In the genomic region with DNA sequence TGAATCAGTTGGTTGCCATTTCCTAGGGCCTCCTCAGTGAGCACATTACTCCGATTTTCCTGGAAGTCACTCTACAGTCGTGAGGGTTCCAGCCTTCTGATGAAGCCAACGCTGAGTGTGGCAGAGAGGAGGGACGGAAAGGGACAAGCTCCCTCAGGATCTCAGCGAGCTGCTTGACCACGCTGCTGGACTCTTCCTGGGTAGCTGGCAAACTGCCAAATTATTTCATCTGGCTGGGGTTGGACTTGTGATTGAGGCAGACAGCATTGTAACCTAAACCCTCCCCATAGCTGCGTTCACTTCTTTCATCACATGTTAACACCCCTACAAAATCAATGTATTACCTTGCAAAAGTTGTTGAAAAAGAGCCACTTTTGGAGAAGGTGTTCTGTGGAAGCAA, we compare ENCODE assay signal across 22 cellular contexts.
DNase-seq lines count a peak whose midpoint lies in the region; ATAC-seq and TF ChIP-seq lines count a peak whose summit lies in the region.
"Had no signal": no experiment of that assay in that cellular context is flagged by ENCODE, and none has a peak within 500 bp of the region (broad histone marks: within the 10 kb centered on the region; RNA-seq: fewer than 3 reads in every experiment).

No MANE protein-coding gene starts in this region.

- no peaks in the 10 kb centered on the region for H3K27me3 ChIP-seq in CD8-positive, alpha-beta T cell (ENCODE audit: insufficient read depth, low read length)
- H3K27me3 ChIP-seq: esophagus squamous epithelium, heart right ventricle, vagina had no signal

- no peaks in the 10 kb centered on the region for H3K4me1 ChIP-seq in CD8-positive, alpha-beta T cell (ENCODE audit: insufficient read depth, low read length)
- H3K4me1 ChIP-seq: parathyroid adenoma, vagina had no signal

- no peak overlapping the region for H3K27ac ChIP-seq in CD8-positive, alpha-beta T cell (ENCODE audit: low read depth, low read length)
- H3K27ac ChIP-seq: esophagus squamous epithelium, heart right ventricle, parathyroid adenoma, vagina had no signal

- H3K4me1 Mint-ChIP-seq in CD8-positive, alpha-beta T cell (ENCODE audit: low read depth): peaks cover 2% of the 10 kb centered on the region

- H3K36me3 Mint-ChIP-seq in CD8-positive, alpha-beta T cell: no peaks in the 10 kb centered on the region
- H3K36me3 Mint-ChIP-seq: CD4-positive, alpha-beta memory T cell; memory B cell; naive thymus-derived CD8-positive, alpha-beta T cell had no signal

- DNase-seq in COLO668 (lab: John Stamatoyannopoulos, UW; ENCODE audit: unreplicated experiment) (peak; percentile 55), NCI-H146 (lab: John Stamatoyannopoulos, UW) (peak; percentile 73), SHP77 treated with DMSO at 0.1 percent for 48 hours (lab: John Stamatoyannopoulos, UW) (peak; percentile 41), fibroblast of the aortic adventitia (ENCODE audit: low read depth) (peak; percentile 47), activated gamma-delta T cell (lab: John Stamatoyannopoulos, UW) (no peak)
- no peak for DNase-seq in stimulated activated CD4-positive, alpha-beta T cell treated with anti-CD3 and anti-CD28 coated beads, Interleukin-4, amount 100 ng/mL, for 1 hour
- no peak for DNase-seq in CD8-positive, alpha-beta T cell
- DNase-seq: activated B cell treated with CpG ODN at 0.5 μM for 24 hours; CD4-positive, alpha-beta memory T cell; central memory CD4-positive, alpha-beta T cell; effector CD8-positive, alpha-beta T cell; esophagus squamous epithelium; naive thymus-derived CD8-positive, alpha-beta T cell; NCI-H2081 treated with DMSO at 0.1 percent for 48 hours; stimulated activated CD4-positive, alpha-beta T cell treated with anti-CD3 and anti-CD28 coated beads, Interleukin-4, amount 100 ng/mL, for 4 hours had no signal

- H3K4me3 Mint-ChIP-seq in CD8-positive, alpha-beta T cell: no peak overlapping the region
- H3K4me3 Mint-ChIP-seq: activated B cell treated with CpG ODN at 0.5 μM for 24 hours; CD4-positive, alpha-beta memory T cell; GM23338; memory B cell; naive thymus-derived CD8-positive, alpha-beta T cell had no signal

- CTCF ChIA-PET in CD8-positive, alpha-beta T cell (lab: Charles Lee): interaction anchor here (0.8 to 1.1 kb wide), 2 partner anchors 10 to 489 kb away, joined by 3 read pairs; no protein-coding TSS in a partner anchor

- no peaks in the 10 kb centered on the region for H3K9me3 ChIP-seq in CD8-positive, alpha-beta T cell (ENCODE audit: low read length)
- H3K9me3 ChIP-seq: esophagus squamous epithelium, heart right ventricle, vagina had no signal

- H3K4me3 ChIP-seq in fibroblast of the aortic adventitia (ENCODE audit: low read depth, low read length): no peak overlapping the region
- H3K4me3 ChIP-seq in CD8-positive, alpha-beta T cell (ENCODE audit: low read depth, low read length): no peak overlapping the region
- H3K4me3 ChIP-seq: esophagus squamous epithelium, GM23338, heart right ventricle, smooth muscle cell, vagina had no signal

- no peak for ATAC-seq in HG03457 (IDR thresholded peaks at IDR 0.05; ENCODE audit: unreplicated experiment)
- no peak for ATAC-seq in CD8-positive, alpha-beta T cell
- ATAC-seq: GM23338; naive thymus-derived CD8-positive, alpha-beta T cell had no signal

- H3K9me3 Mint-ChIP-seq in CD8-positive, alpha-beta T cell: no peaks in the 10 kb centered on the region
- H3K9me3 Mint-ChIP-seq: activated B cell treated with CpG ODN at 0.5 μM for 24 hours had no signal

- TF ChIP-seq CTCF in fibroblast of the aortic adventitia (IDR thresholded peaks at IDR 0.05; ENCODE audit: insufficient read depth, low read length): no peak
- TF ChIP-seq CTCF in CD8-positive, alpha-beta T cell (IDR thresholded peaks at IDR 0.05): no peak

- H3K27ac Mint-ChIP-seq in CD8-positive, alpha-beta T cell: no peak overlapping the region
- H3K27ac Mint-ChIP-seq: activated B cell treated with CpG ODN at 0.5 μM for 24 hours; GM23338; memory B cell; naive thymus-derived CD8-positive, alpha-beta T cell had no signal

- no peaks in the 10 kb centered on the region for H3K36me3 ChIP-seq in CD8-positive, alpha-beta T cell (ENCODE audit: insufficient read depth, low read length)
- H3K36me3 ChIP-seq: esophagus squamous epithelium, heart right ventricle, vagina had no signal

- H3K27me3 Mint-ChIP-seq in CD8-positive, alpha-beta T cell (ENCODE audit: low read depth): no peaks in the 10 kb centered on the region
- H3K27me3 Mint-ChIP-seq: activated B cell treated with CpG ODN at 0.5 μM for 24 hours; CD4-positive, alpha-beta memory T cell; memory B cell; naive thymus-derived CD8-positive, alpha-beta T cell had no signal

- POLR2A ChIA-PET in CD8-positive, alpha-beta T cell (lab: Charles Lee): no interaction called here

- intact Hi-C loops in CD8-positive, alpha-beta T cell (cut with DNase I, micrococcal nuclease): loop anchor here in 1 of 2 experiments (10.0 kb wide), 1 partner anchor 128 kb away; no protein-coding TSS in a partner anchor

Comparison
In these comparisons a context has a peak if more than half of its experiments do, and no peak if none do; other contexts are left out.
1. DNase-seq: peak in COLO668 (single experiment), NCI-H146 (single experiment), SHP77 treated with DMSO at 0.1 percent for 48 hours (single experiment) and fibroblast of the aortic adventitia (single experiment); none in stimulated activated CD4-positive, alpha-beta T cell treated with anti-CD3 and anti-CD28 coated beads, Interleukin-4, amount 100 ng/mL, for 1 hour (single experiment), CD8-positive, alpha-beta T cell (0 of 7) and activated gamma-delta T cell (single experiment).